In the genomic region with DNA sequence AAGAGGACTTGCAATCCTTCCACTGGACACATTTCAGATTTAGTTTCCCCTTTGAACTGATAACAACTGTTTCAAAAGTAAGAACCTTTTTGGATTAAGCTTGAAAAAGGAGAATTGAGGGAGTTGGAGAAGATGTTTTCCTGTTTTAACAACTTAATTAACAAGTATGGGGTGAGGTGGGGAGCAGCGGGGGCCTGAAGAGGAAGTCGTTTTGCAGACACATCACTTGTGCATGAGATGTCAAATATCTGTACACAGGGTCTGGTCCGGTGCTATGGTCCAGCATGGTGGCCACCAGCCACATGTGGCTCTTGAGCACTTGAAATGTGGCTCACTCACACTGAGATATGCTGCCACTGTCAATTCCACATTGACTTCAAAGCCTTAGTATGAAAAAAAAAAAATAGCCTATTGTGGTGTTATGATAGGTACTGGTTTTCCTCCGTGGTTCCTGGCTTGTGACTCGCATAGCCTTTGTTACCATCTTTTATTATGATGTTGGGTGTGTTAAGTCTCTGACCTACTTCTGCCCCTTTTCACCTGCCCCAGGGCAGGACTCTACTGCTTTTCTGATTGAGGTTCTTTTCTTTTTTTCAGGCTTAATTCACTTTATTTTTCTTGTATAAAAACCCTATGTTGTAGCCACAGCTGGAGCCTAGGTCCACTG, we compare ENCODE assay signal across 22 cellular contexts.
"Had no signal": no experiment of that assay in that cellular context is flagged by ENCODE, and none has a peak within 500 bp of the region (broad histone marks: within the 10 kb centered on the region; RNA-seq: fewer than 3 reads in every experiment).

No MANE protein-coding gene starts in this region.

- H3K4me3 ChIP-seq: gastrocnemius medialis, lung, tibial artery had no signal

- H3K4me3 Mint-ChIP-seq: activated naive CD4-positive, alpha-beta T cell treated with anti-CD3 and anti-CD28 coated beads, Interleukin-2, amount 50 U/mL, for 24 hours; activated T-cell treated with anti-CD3 and anti-CD28 coated beads, Interleukin-2, amount 50 U/mL, for 72 hours; neural crest cell had no signal

- H3K27ac Mint-ChIP-seq: activated naive CD4-positive, alpha-beta T cell treated with anti-CD3 and anti-CD28 coated beads, Interleukin-2, amount 50 U/mL, for 24 hours; activated T-cell treated with anti-CD3 and anti-CD28 coated beads, Interleukin-2, amount 50 U/mL, for 72 hours; progenitor cell of endocrine pancreas had no signal

- DNase-seq: activated CD4-positive, alpha-beta T cell treated with anti-CD3 and anti-CD28 coated beads, Interleukin-2, amount 50 U/mL, for 1 hour; activated CD4-positive, CD25-positive, alpha-beta regulatory T cell treated with anti-CD3 and anti-CD28 coated beads, Interleukin-2, amount 50 U/mL, for 72 hours; activated gamma-delta T cell; activated T-cell treated with anti-CD3 and anti-CD28 coated beads, Interleukin-2, amount 50 U/mL, for 72 hours; effector CD4-positive, alpha-beta T cell; gastrocnemius medialis; head of caudate nucleus; kidney; midbrain; stimulated activated CD4-positive, alpha-beta T cell treated with anti-CD3 and anti-CD28 coated beads, Interleukin-12 subunit alpha, Interleukin-12 subunit beta, amount 100 ng/mL, for 4 hours; stimulated activated CD4-positive, alpha-beta T cell treated with anti-CD3 and anti-CD28 coated beads, Interleukin-1b, Interleukin-23, amount 100 ng/mL, for 48 hours; stimulated activated CD8-positive, alpha-beta memory T cell treated with anti-CD3 and anti-CD28 coated beads, Interleukin-4, amount 100 ng/mL, for 48 hours; stimulated activated naive CD8-positive, alpha-beta T cell treated with anti-CD3 and anti-CD28 coated beads, Interleukin-15, Interleukin-2, amounts not matched to agents 100 U/mL and 50 U/mL, for 24 hours; substantia nigra; T1000; tibial artery had no signal

- H3K27me3 ChIP-seq: gastrocnemius medialis, tibial artery had no signal

- H3K9me3 ChIP-seq: gastrocnemius medialis, tibial artery had no signal

- H3K27me3 Mint-ChIP-seq: activated naive CD4-positive, alpha-beta T cell treated with anti-CD3 and anti-CD28 coated beads, Interleukin-2, amount 50 U/mL, for 24 hours had no signal

- H3K36me3 ChIP-seq: gastrocnemius medialis, tibial artery had no signal

- H3K27ac ChIP-seq: gastrocnemius medialis, tibial artery had no signal

- ATAC-seq: esophagus mucosa; gastrocnemius medialis; left lobe of liver; stimulated activated naive CD8-positive, alpha-beta T cell treated with anti-CD3 and anti-CD28 coated beads, Interleukin-15, Interleukin-2, amounts not matched to agents 100 U/mL and 50 U/mL, for 24 hours had no signal

- H3K9me3 Mint-ChIP-seq: activated naive CD4-positive, alpha-beta T cell treated with anti-CD3 and anti-CD28 coated beads, Interleukin-2, amount 50 U/mL, for 24 hours; neural crest cell had no signal
